Comparison of ENCODE assay signal across 1 cellular context in the genomic region with DNA sequence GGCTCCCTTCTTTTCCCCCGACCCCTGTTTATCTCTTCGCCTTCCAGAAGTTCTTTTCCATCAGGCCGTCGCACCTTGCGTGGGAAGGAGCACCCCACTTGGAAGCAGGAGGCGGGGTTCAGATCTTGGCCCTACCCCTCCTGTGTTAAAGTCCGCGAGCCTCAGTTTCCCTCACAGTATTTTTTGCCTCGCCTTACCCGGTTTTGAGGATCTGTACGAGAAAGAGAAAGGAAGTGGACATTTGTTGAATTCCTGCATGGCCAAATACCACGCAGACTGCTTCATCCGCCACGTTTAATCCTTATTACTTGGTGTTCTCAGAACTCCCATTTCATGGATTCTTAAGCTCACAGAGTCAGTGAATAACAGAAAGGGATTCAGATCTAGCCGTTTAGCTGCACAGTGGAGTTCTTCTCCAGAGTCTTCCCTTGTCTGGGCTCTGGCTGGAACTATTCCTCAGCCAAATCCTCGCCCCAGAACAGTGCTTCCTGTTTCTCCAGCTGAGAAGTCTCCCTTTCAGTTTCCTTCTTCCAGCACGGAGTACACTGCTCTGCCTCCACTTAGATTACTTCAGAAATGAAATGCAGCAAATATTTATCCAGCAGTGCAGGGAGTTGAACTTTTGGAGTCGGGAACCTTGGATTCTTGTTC.
A peak's percentile ranks its signal among the peaks of the same experiment; 100 is the strongest.
TF ChIP-seq lines count a peak whose summit lies in the region.

No MANE protein-coding gene starts in this region.

TF ChIP-seq in HepG2, 621 proteins besides CTCF, POLR2A, EP300 and RAD21 (continued from another document and continues in another):
- TF ChIP-seq ZBTB40 (IDR thresholded peaks at IDR 0.05) (no peak), ZBTB40 (CRISPR knock-in tag; IDR thresholded peaks at IDR 0.05) (peak; percentile 6; the same call in 1 of the 2 replicates), GLI4 (CRISPR knock-in tag; IDR thresholded peaks at IDR 0.05; ENCODE audit: borderline replicate concordance) (no peak), NBN (conservative IDR thresholded peaks at IDR 0.05) (no peak), GABPA (IDR thresholded peaks at IDR 0.05; ENCODE audit: low read depth, low read length) (no peak), GABPA (CRISPR knock-in tag; IDR thresholded peaks at IDR 0.05; ENCODE audit: low read depth) (0 out of 2 replicates have a peak, but pooled peaks have one; percentile 1), NRL (CRISPR knock-in tag; IDR thresholded peaks at IDR 0.05; ENCODE audit: borderline replicate concordance) (no peak), HOMEZ (CRISPR knock-in tag; IDR thresholded peaks at IDR 0.05; ENCODE audit: low read depth) (no peak), AKAP8 (CRISPR knock-in tag; IDR thresholded peaks at IDR 0.05) (no peak), ZNF672 (CRISPR knock-in tag; IDR thresholded peaks at IDR 0.05) (no peak), ZNF432 (CRISPR knock-in tag; IDR thresholded peaks at IDR 0.05; ENCODE audit: borderline replicate concordance) (no peak), U2AF1 (optimal IDR thresholded peaks at IDR 0.05; ENCODE audit: low read depth, low read length) (no peak), MAF1 (CRISPR knock-in tag; IDR thresholded peaks at IDR 0.05; ENCODE audit: borderline replicate concordance) (no peak), ZNF264 (CRISPR knock-in tag; IDR thresholded peaks at IDR 0.05) (peak; percentile 53; the same call in 1 of the 2 replicates), ZNF770 (CRISPR knock-in tag; IDR thresholded peaks at IDR 0.05) (no peak), TBX2 (CRISPR knock-in tag; IDR thresholded peaks at IDR 0.05; ENCODE audit: borderline replicate concordance) (no peak), SP1 (IDR thresholded peaks at IDR 0.05) (no peak), SP1 (CRISPR knock-in tag; IDR thresholded peaks at IDR 0.05) (no peak), AHR (CRISPR knock-in tag; IDR thresholded peaks at IDR 0.05) (no peak; the same call in 1 of the 2 replicates), MNT (IDR thresholded peaks at IDR 0.05) (no peak), ZNF460 (CRISPR knock-in tag; IDR thresholded peaks at IDR 0.05; ENCODE audit: borderline replicate concordance) (no peak), HDAC1 (CRISPR knock-in tag; IDR thresholded peaks at IDR 0.05) (no peak), SRSF9 (IDR thresholded peaks at IDR 0.05; ENCODE audit: borderline replicate concordance, insufficient read depth, low read depth, low read length, poor library complexity, severe bottlenecking) (no peak), HIVEP1 (CRISPR knock-in tag; IDR thresholded peaks at IDR 0.05) (peak; percentile 16; the same call in 1 of the 2 replicates), HOXA7 (CRISPR knock-in tag; IDR thresholded peaks at IDR 0.05) (no peak), ONECUT2 (CRISPR knock-in tag; IDR thresholded peaks at IDR 0.05) (no peak), TEAD3 (CRISPR knock-in tag; optimal IDR thresholded peaks at IDR 0.05; ENCODE audit: borderline replicate concordance) (peak; percentile 18), ZC3H4 (CRISPR knock-in tag; IDR thresholded peaks at IDR 0.05; ENCODE audit: borderline replicate concordance) (no peak), KDM1A (CRISPR knock-in tag; IDR thresholded peaks at IDR 0.05) (no peak), ZBTB37 (CRISPR knock-in tag; IDR thresholded peaks at IDR 0.05) (no peak), ZNF12 (CRISPR knock-in tag; IDR thresholded peaks at IDR 0.05) (no peak), ZNF569 (CRISPR knock-in tag; IDR thresholded peaks at IDR 0.05; ENCODE audit: borderline replicate concordance) (no peak), ZNF256 (CRISPR knock-in tag; conservative IDR thresholded peaks at IDR 0.05) (no peak), PHF5A (CRISPR knock-in tag; IDR thresholded peaks at IDR 0.05; ENCODE audit: low read depth, unreplicated experiment) (no peak), ADNP (CRISPR knock-in tag; IDR thresholded peaks at IDR 0.05) (no peak)
- TF ChIP-seq, protein P1, sequence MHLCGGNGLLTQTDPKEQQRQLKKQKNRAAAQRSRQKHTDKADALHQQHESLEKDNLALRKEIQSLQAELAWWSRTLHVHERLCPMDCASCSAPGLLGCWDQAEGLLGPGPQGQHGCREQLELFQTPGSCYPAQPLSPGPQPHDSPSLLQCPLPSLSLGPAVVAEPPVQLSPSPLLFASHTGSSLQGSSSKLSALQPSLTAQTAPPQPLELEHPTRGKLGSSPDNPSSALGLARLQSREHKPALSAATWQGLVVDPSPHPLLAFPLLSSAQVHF (CRISPR knock-in tag; IDR thresholded peaks at IDR 0.05), result no peak
- TF ChIP-seq, protein P2, sequence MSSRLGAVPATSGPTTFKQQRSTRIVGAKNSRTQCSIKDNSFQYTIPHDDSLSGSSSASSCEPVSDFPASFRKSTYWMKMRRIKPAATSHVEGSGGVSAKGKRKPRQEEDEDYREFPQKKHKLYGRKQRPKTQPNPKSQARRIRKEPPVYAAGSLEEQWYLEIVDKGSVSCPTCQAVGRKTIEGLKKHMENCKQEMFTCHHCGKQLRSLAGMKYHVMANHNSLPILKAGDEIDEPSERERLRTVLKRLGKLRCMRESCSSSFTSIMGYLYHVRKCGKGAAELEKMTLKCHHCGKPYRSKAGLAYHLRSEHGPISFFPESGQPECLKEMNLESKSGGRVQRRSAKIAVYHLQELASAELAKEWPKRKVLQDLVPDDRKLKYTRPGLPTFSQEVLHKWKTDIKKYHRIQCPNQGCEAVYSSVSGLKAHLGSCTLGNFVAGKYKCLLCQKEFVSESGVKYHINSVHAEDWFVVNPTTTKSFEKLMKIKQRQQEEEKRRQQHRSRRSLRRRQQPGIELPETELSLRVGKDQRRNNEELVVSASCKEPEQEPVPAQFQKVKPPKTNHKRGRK (CRISPR knock-in tag; IDR thresholded peaks at IDR 0.05), result no peak
- TF ChIP-seq, protein P3, sequence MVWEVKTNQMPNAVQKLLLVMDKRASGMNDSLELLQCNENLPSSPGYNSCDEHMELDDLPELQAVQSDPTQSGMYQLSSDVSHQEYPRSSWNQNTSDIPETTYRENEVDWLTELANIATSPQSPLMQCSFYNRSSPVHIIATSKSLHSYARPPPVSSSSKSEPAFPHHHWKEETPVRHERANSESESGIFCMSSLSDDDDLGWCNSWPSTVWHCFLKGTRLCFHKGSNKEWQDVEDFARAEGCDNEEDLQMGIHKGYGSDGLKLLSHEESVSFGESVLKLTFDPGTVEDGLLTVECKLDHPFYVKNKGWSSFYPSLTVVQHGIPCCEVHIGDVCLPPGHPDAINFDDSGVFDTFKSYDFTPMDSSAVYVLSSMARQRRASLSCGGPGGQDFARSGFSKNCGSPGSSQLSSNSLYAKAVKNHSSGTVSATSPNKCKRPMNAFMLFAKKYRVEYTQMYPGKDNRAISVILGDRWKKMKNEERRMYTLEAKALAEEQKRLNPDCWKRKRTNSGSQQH (CRISPR knock-in tag; IDR thresholded peaks at IDR 0.05; ENCODE audit: low read depth), result no peak
